ENCODE assay signal across 20 cellular contexts in the genomic region with DNA sequence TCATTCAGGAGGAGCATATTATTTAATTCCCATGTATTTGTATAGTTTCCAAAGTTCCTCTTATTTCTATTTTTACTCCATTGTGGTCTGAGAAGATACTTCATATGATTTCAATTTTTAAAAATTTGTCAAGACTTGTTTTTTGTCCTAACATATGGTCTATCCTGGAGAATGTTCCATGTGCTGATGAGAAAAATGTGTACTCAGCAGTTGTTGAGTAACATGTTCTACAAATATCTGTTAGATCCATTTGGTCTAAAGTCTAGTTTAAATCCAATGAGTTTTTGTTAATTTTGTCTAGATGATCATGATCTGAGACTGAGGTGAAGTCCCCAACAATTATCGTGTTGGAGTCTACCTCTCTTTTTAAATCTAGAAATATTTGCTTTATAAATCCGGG.
"Had no signal": no experiment of that assay in that cellular context is flagged by ENCODE, and none has a peak within 500 bp of the region (broad histone marks: within the 10 kb centered on the region; RNA-seq: fewer than 3 reads in every experiment).

No MANE protein-coding gene starts in this region.

- H3K4me3 ChIP-seq: MG63 had no signal

- H3K9me2 ChIP-seq: SK-N-SH had no signal

- ATAC-seq: Panc1 had no signal

- H3K4me2 ChIP-seq: SK-N-SH had no signal

- H3K9ac ChIP-seq: SK-N-SH had no signal

- DNase-seq: Karpas-422, KG1, MG63, NCI-H1092, NCI-H1105 treated with DMSO at 0.1 percent for 48 hours, NCI-H1417 treated with DMSO at 0.1 percent for 48 hours, NCI-H146, NCI-H1694 treated with DMSO at 0.1 percent for 48 hours, NCI-H1930, NCI-H2081, NCI-H2107, NCI-H2227 treated with DMSO at 0.1 percent for 48 hours, NCI-H524, NCI-H526 treated with DMSO at 0.1 percent for 48 hours, NCI-H774, SHP77, SK-N-SH, SW 1271 had no signal

- H3K27ac ChIP-seq: RWPE1 had no signal

- H3K9me3 ChIP-seq: SK-N-SH had no signal

- H3K27me3 ChIP-seq: MG63 had no signal
